In genomic region chr11:11482726-11483125, GRCh38 we compare ENCODE assay signal across 6 cellular contexts.
"Had no signal": no experiment of that assay in that cellular context is flagged by ENCODE, and none has a peak within 500 bp of the region (broad histone marks: within the 10 kb centered on the region; RNA-seq: fewer than 3 reads in every experiment).

No MANE protein-coding gene starts in this region.

- H2AFZ ChIP-seq: GM23338 had no signal

- H3K27ac Mint-ChIP-seq: GM23338 had no signal

- H3K9me3 Mint-ChIP-seq: GM23338, H9 had no signal

- H3K27ac ChIP-seq: HL-60 had no signal

- H3K4me3 ChIP-seq: GM23338, K562 had no signal

- ATAC-seq: GM23338, HepG2, K562 had no signal

- H3K4me3 Mint-ChIP-seq: GM23338, H9 had no signal

- DNase-seq: H9, HCEC 1CT had no signal

- H3K4me2 ChIP-seq: GM23338 had no signal
